Comparison of ENCODE assay signal across 8 cellular contexts in genomic region chr15:73633111-73633990, GRCh38. TPM values are rescaled to one million over a fixed set of nuclear protein-coding genes. Genes with fewer than 3 reads are reported as not detected.
A peak's percentile ranks its signal among the peaks of the same experiment; 100 is the strongest.
DNase-seq lines count a peak whose midpoint lies in the region; ATAC-seq and TF ChIP-seq lines count a peak whose summit lies in the region.

TSS of gene NPTN (minus strand) at chr15:73633389. CDS start at chr15:73633215, 174 bp downstream.

- ATAC-seq in GM18498 (IDR thresholded peaks at IDR 0.05; ENCODE audit: unreplicated experiment) (peak; percentile 93), HG02938 (IDR thresholded peaks at IDR 0.05; ENCODE audit: unreplicated experiment) (peak; percentile 71), right cardiac atrium (peak; percentile 97)

- H3K36me3 ChIP-seq in vagina = no peaks in the 10 kb centered on the region

- intact Hi-C loops in right cardiac atrium (cut with DNase I) (loop anchor here (5.0 to 10.0 kb wide), 5 partner anchors 51 to 329 kb away; partner anchors contain the start of gene CD276 (in 1 of the 4)), vagina (cut with DNase I) (loop anchor here (2.0 kb wide), 1 partner anchor 61 kb away; no protein-coding TSS in a partner anchor)

- H3K4me3 ChIP-seq in right cardiac atrium (ENCODE audit: low read length) = peak within 1 kb of the TSS; percentile 98
- peak within 1 kb of the TSS; percentile 85 to 99 for H3K4me3 ChIP-seq in vagina

- H3K4me1 ChIP-seq in right cardiac atrium (ENCODE audit: control insufficient read depth, insufficient read depth, low read length) (peaks cover 7% of the 10 kb centered on the region), vagina (peaks cover 54% of the 10 kb centered on the region)

- H3K27ac ChIP-seq in right cardiac atrium (ENCODE audit: low read length) = peak within 1 kb of the TSS; percentile 98
- H3K27ac ChIP-seq in vagina = peak within 1 kb of the TSS; percentile 99

- TF ChIP-seq CTCF in vagina (IDR thresholded peaks at IDR 0.05) = no peak

- DNase-seq in NCI-H187 (lab: John Stamatoyannopoulos, UW) = peak; percentile 92 to 95
- peak; percentile 96 to 99 (median 98) for DNase-seq in T-helper 2 cell
- peak; percentile 80 to 99 (median 98) for DNase-seq in anterior cingulate cortex (lab: John Stamatoyannopoulos, UW)
- DNase-seq in right cardiac atrium = peak; percentile 99 to 100 (median 100)
- DNase-seq in putamen (ENCODE audit: low spot score) = peak; percentile 98
- peak; percentile 98 to 99 for DNase-seq in vagina (ENCODE audit: extremely low spot score in 2 of 2)

- H3K9me3 ChIP-seq in right cardiac atrium (ENCODE audit: control insufficient read depth, low read length) (no peaks in the 10 kb centered on the region), vagina (no peaks in the 10 kb centered on the region)

- peak in 1 of 2 donors; percentile 54 for TF ChIP-seq POLR2A in vagina (IDR thresholded peaks at IDR 0.05)

- 2% methylated on average over 61 of the region's 62 CpGs for WGBS in right cardiac atrium

- H3K27me3 ChIP-seq in right cardiac atrium (ENCODE audit: control insufficient read depth, insufficient read depth) (no peaks in the 10 kb centered on the region), vagina (no peaks in the 10 kb centered on the region)

RNA-seq across cellular contexts. Expression of gene NPTN, which starts in this region (rescaled TPM):
- total RNA-seq in right cardiac atrium (100 to 1,000 TPM; 262 to 320 (median 306) TPM), vagina (139 TPM)
- 300 TPM for polyA plus RNA-seq in right cardiac atrium

Comparison
In these comparisons a context has a peak if more than half of its experiments do, and no peak if none do; other contexts are left out.
1. Peak in every context shown above with its lines: DNase-seq, ATAC-seq, H3K4me3 ChIP-seq and H3K27ac ChIP-seq.